Comparison of ENCODE assay signal across 11 cellular contexts in genomic region chr6:53854843-53855567, GRCh38.
DNase-seq lines count a peak whose midpoint lies in the region; ATAC-seq, FAIRE-seq and TF ChIP-seq lines count a peak whose summit lies in the region.
"Had no signal": no experiment of that assay in that cellular context is flagged by ENCODE, and none has a peak within 500 bp of the region (broad histone marks: within the 10 kb centered on the region; RNA-seq: fewer than 3 reads in every experiment).

No MANE protein-coding gene starts in this region.

- FAIRE-seq in HepG2 (lab: Jason Lieb, UNC): peak; percentile 53
- FAIRE-seq: colon had no signal

- TF ChIP-seq POLR2A in HepG2 (IDR thresholded peaks at IDR 0.05; ENCODE audit: insufficient read depth in 1 of 2, low read depth in 2 of 2, low read length in 2 of 2) (no peak), Peyer's patch (IDR thresholded peaks at IDR 0.05) (no peak)

- TF ChIP-seq CTCF in HepG2 (CRISPR knock-in tag; IDR thresholded peaks at IDR 0.05): no peak
- no peak for TF ChIP-seq CTCF in Peyer's patch (IDR thresholded peaks at IDR 0.05)

- TF ChIP-seq EP300 in HepG2 (IDR thresholded peaks at IDR 0.05; ENCODE audit: low read depth in 2 of 2, low read length in 2 of 2) (peak in 1 of 2 experiments; percentile 82; a peak in 2 of 4 replicates), HepG2 (CRISPR knock-in tag; IDR thresholded peaks at IDR 0.05; ENCODE audit: borderline replicate concordance) (peak; percentile 85)

- BruUV-seq in HepG2 (replicated peaks; lab: Mats Ljungman, UMichigan): no TSS peak

- no peak overlapping the region for H2AFZ ChIP-seq in HepG2 (ENCODE audit: low read length)

- H3K4me2 ChIP-seq in HepG2 (ENCODE audit: low read depth, low read length): peak overlapping the region; percentile 23

- POLR2A ChIA-PET in HepG2 (lab: Yijun Ruan, JAX): interaction anchor here (1.0 to 1.2 kb wide), 3 partner anchors 26 to 61 kb away, joined by 3 to 10 read pairs (median 3); partner anchors contain the start of gene LRRC1

- H3K36me3 ChIP-seq in HepG2 (replicated peaks in 1 of 2; ENCODE audit: control insufficient read depth in 1 of 2, insufficient read depth in 2 of 2, low read length in 2 of 2): no peaks in the 10 kb centered on the region; a peak in 1 of 5 replicates
- no peaks in the 10 kb centered on the region for H3K36me3 ChIP-seq in Peyer's patch
- H3K36me3 ChIP-seq: tibial artery had no signal

- 72% methylated on average over 5 of the region's 5 CpGs for WGBS in HepG2 (ENCODE audit: low lambda C conversion rate)

- no peak for TF ChIP-seq RAD21 in HepG2 (CRISPR knock-in tag; IDR thresholded peaks at IDR 0.05)

- H3K4me3 ChIP-seq in HepG2 (replicated peaks in 1 of 3; ENCODE audit: insufficient read depth in 1 of 3, low read depth in 2 of 3, low read length in 3 of 3) (no peak overlapping the region), Peyer's patch (no peak overlapping the region)
- H3K4me3 ChIP-seq: skin epidermis, tibial artery had no signal

- peak; percentile 97 for ATAC-seq in GM18870 (IDR thresholded peaks at IDR 0.05; ENCODE audit: unreplicated experiment)
- peak; percentile 82 for ATAC-seq in GM21717 (IDR thresholded peaks at IDR 0.05; ENCODE audit: unreplicated experiment)
- ATAC-seq in HG03521 (IDR thresholded peaks at IDR 0.05; ENCODE audit: unreplicated experiment): peak; percentile 78
- ATAC-seq in HepG2: peak; percentile 96

- H3K9me3 ChIP-seq in HepG2 (ENCODE audit: low read length) (no peaks in the 10 kb centered on the region), Peyer's patch (no peaks in the 10 kb centered on the region)
- H3K9me3 ChIP-seq: tibial artery had no signal

- H3K79me2 ChIP-seq in HepG2 (ENCODE audit: insufficient read depth, low read length): peaks cover 39% of the 10 kb centered on the region

- H3K4me1 ChIP-seq in HepG2 (ENCODE audit: insufficient read depth, low read length) (peaks cover 46% of the 10 kb centered on the region), Peyer's patch (peaks cover 0 to 8% (median 0%) of the 10 kb centered on the region in 4 donors)

- no peaks in the 10 kb centered on the region for H4K20me1 ChIP-seq in HepG2 (ENCODE audit: insufficient read depth, low read length)

- in situ Hi-C loops in HepG2 (cut with HindIII; ENCODE audit: extremely low pct_ligation_motif_present, low pct_unique_long_range_greater_than_20kb): no loop called here

- no peak overlapping the region for H3K9ac ChIP-seq in HepG2 (ENCODE audit: insufficient read depth, low read depth, low read length)

- DNase-seq in HepG2 (ENCODE audit: low spot score) (peak; percentile 91), Peyer's patch (no peak), HPDE6-E6E7 (ENCODE audit: extremely low spot score) (no peak), NCI-H510A treated with DMSO at 0.1 percent for 48 hours (lab: John Stamatoyannopoulos, UW) (no peak)
- DNase-seq in stimulated activated CD4-positive, alpha-beta T cell treated with anti-CD3 and anti-CD28 coated beads, Interleukin-12 subunit alpha, Interleukin-12 subunit beta, amount 100 ng/mL, for 4 hours: no peak
- DNase-seq: tibial artery had no signal

- H3K27ac ChIP-seq in HepG2 (ENCODE audit: extremely low read length, insufficient read depth, low read length) (peak overlapping the region; percentile 48), Peyer's patch (peak overlapping the region in 2 of 4 donors; percentile 3 to 55)
- H3K27ac ChIP-seq: tibial artery had no signal

- H3K27me3 ChIP-seq in HepG2 (ENCODE audit: control insufficient read depth in 1 of 2, insufficient read depth in 2 of 2, low read length in 2 of 2): no peaks in the 10 kb centered on the region
- H3K27me3 ChIP-seq in Peyer's patch: no peaks in the 10 kb centered on the region
- H3K27me3 ChIP-seq: tibial artery had no signal

- CTCF ChIA-PET in HepG2 (lab: Yijun Ruan, JAX; ENCODE audit: low intra/inter-chr PET ratio, low total read pairs): no interaction called here

- intact Hi-C loops in HepG2 (cut with micrococcal nuclease; ENCODE audit: unreplicated experiment): loop anchor here (1.0 to 5.0 kb wide), 2 partner anchors 38 to 61 kb away; no protein-coding TSS in a partner anchor

TF ChIP-seq in HepG2, 621 proteins besides CTCF, POLR2A, EP300 and RAD21 (continues in another document):
- TF ChIP-seq, protein P1, sequence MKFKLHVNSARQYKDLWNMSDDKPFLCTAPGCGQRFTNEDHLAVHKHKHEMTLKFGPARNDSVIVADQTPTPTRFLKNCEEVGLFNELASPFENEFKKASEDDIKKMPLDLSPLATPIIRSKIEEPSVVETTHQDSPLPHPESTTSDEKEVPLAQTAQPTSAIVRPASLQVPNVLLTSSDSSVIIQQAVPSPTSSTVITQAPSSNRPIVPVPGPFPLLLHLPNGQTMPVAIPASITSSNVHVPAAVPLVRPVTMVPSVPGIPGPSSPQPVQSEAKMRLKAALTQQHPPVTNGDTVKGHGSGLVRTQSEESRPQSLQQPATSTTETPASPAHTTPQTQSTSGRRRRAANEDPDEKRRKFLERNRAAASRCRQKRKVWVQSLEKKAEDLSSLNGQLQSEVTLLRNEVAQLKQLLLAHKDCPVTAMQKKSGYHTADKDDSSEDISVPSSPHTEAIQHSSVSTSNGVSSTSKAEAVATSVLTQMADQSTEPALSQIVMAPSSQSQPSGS (CRISPR knock-in tag; IDR thresholded peaks at IDR 0.05): peak; percentile 64; the same call in 1 of the 2 replicates
- TF ChIP-seq ZNF605 (CRISPR knock-in tag; IDR thresholded peaks at IDR 0.05) (no peak), ZNF263 (CRISPR knock-in tag; IDR thresholded peaks at IDR 0.05) (no peak), IRF2 (CRISPR knock-in tag; IDR thresholded peaks at IDR 0.05) (peak; percentile 75), ETV6 (CRISPR knock-in tag; conservative IDR thresholded peaks at IDR 0.05) (no peak), NCOA1 (CRISPR knock-in tag; IDR thresholded peaks at IDR 0.05) (peak; percentile 68; the same call in 1 of the 2 replicates), ZNF777 (CRISPR knock-in tag; IDR thresholded peaks at IDR 0.05) (no peak), ZNF792 (CRISPR knock-in tag; IDR thresholded peaks at IDR 0.05) (peak; percentile 49; the same call in 1 of the 2 replicates), NFIC (IDR thresholded peaks at IDR 0.05; ENCODE audit: low read length) (peak; percentile 87; the same call in 1 of the 2 replicates), KDM5B (CRISPR knock-in tag; IDR thresholded peaks at IDR 0.05; ENCODE audit: borderline replicate concordance) (peak; percentile 37; the same call in 1 of the 2 replicates), KLF11 (CRISPR knock-in tag; IDR thresholded peaks at IDR 0.05) (0 out of 2 replicates have a peak, but pooled peaks have one; percentile 54), NBN (conservative IDR thresholded peaks at IDR 0.05) (no peak), TEAD3 (CRISPR knock-in tag; optimal IDR thresholded peaks at IDR 0.05; ENCODE audit: borderline replicate concordance) (peak; percentile 92), TEF (CRISPR knock-in tag; IDR thresholded peaks at IDR 0.05) (peak; percentile 66; the same call in 1 of the 2 replicates), ZEB1 (IDR thresholded peaks at IDR 0.05; ENCODE audit: insufficient replicate concordance, low read depth) (peak; percentile 93), CBX5 (CRISPR knock-in tag; IDR thresholded peaks at IDR 0.05; ENCODE audit: borderline replicate concordance) (0 out of 2 replicates have a peak, but pooled peaks have one; percentile 20), MIER2 (CRISPR knock-in tag; IDR thresholded peaks at IDR 0.05) (peak; percentile 79; the same call in 1 of the 2 replicates), TBX2 (CRISPR knock-in tag; IDR thresholded peaks at IDR 0.05; ENCODE audit: borderline replicate concordance) (peak; percentile 83)
- TF ChIP-seq, protein P2, sequence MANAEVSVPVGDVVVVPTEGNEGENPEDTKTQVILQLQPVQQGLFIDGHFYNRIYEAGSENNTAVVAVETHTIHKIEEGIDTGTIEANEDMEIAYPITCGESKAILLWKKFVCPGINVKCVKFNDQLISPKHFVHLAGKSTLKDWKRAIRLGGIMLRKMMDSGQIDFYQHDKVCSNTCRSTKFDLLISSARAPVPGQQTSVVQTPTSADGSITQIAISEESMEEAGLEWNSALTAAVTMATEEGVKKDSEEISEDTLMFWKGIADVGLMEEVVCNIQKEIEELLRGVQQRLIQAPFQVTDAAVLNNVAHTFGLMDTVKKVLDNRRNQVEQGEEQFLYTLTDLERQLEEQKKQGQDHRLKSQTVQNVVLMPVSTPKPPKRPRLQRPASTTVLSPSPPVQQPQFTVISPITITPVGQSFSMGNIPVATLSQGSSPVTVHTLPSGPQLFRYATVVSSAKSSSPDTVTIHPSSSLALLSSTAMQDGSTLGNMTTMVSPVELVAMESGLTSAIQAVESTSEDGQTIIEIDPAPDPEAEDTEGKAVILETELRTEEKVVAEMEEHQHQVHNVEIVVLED (CRISPR knock-in tag; IDR thresholded peaks at IDR 0.05; ENCODE audit: borderline replicate concordance): peak; percentile 46; the same call in 1 of the 2 replicates
- TF ChIP-seq, protein P3, sequence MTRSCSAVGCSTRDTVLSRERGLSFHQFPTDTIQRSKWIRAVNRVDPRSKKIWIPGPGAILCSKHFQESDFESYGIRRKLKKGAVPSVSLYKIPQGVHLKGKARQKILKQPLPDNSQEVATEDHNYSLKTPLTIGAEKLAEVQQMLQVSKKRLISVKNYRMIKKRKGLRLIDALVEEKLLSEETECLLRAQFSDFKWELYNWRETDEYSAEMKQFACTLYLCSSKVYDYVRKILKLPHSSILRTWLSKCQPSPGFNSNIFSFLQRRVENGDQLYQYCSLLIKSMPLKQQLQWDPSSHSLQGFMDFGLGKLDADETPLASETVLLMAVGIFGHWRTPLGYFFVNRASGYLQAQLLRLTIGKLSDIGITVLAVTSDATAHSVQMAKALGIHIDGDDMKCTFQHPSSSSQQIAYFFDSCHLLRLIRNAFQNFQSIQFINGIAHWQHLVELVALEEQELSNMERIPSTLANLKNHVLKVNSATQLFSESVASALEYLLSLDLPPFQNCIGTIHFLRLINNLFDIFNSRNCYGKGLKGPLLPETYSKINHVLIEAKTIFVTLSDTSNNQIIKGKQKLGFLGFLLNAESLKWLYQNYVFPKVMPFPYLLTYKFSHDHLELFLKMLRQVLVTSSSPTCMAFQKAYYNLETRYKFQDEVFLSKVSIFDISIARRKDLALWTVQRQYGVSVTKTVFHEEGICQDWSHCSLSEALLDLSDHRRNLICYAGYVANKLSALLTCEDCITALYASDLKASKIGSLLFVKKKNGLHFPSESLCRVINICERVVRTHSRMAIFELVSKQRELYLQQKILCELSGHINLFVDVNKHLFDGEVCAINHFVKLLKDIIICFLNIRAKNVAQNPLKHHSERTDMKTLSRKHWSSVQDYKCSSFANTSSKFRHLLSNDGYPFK (CRISPR knock-in tag; IDR thresholded peaks at IDR 0.05; ENCODE audit: borderline replicate concordance): no peak
